ENCODE assay signal across 11 cellular contexts in the genomic region with DNA sequence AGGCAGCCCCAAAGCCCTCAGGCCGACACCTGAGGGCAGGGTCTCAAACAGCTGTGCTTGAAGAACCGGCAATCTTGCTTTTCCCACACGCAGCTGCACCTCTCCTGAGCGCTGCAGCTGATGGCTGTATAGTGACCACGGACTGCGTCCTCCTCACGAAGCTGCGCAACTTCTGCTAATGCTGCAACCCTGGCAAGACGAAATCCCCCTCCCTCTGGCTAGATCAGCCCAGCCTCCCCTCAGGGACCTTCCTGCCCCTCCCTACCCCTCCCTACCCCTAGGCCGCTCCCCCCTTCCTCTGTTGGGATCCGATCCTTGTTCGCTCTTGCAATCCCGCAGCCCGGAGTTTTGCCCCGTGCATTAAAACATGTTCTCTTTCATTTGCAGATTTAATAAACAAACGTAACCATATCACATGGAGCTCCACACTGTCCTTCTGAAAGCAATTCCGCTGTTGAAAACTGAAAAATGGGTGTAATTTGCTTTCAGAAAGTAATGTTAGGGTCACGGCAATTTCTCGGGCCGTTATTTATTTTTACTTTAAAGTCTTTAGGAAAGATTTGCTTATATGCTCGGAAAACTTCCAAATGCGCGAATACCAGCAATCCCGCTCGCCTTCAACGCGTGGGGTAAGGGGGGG. TPM values are rescaled to one million over a fixed set of nuclear protein-coding genes. Genes with fewer than 3 reads are reported as not detected.
A peak's percentile ranks its signal among the peaks of the same experiment; 100 is the strongest.
DNase-seq lines count a peak whose midpoint lies in the region; FAIRE-seq lines count a peak whose summit lies in the region.
"Had no signal": no experiment of that assay in that cellular context is flagged by ENCODE, and none has a peak within 500 bp of the region (broad histone marks: within the 10 kb centered on the region; RNA-seq: fewer than 3 reads in every experiment).

No MANE protein-coding gene starts in this region.

- peaks cover 96% of the 10 kb centered on the region for H3K27me3 Mint-ChIP-seq in activated naive CD4-positive, alpha-beta T cell treated with anti-CD3 and anti-CD28 coated beads, Interleukin-2, amount 10 ng/mL, durations not matched to agents 7 days and 5 days

- H3K4me3 ChIP-seq in iPS-15b (ENCODE audit: low read depth, low read length), result peak overlapping the region; percentile 45
- H3K4me3 ChIP-seq in stomach smooth muscle (ENCODE audit: low read length in 2 of 2), result peak overlapping the region; percentile 44 to 67

- H3K27me3 ChIP-seq in iPS-15b (ENCODE audit: control insufficient read depth, insufficient read depth, low read length), result peaks cover 97% of the 10 kb centered on the region
- peaks cover 91 to 97% of the 10 kb centered on the region in 2 donors for H3K27me3 ChIP-seq in stomach smooth muscle (ENCODE audit: control insufficient read depth in 1 of 2, insufficient read depth in 2 of 2, low read length in 2 of 2)

- H3K36me3 ChIP-seq in iPS-15b (ENCODE audit: control insufficient read depth, insufficient read depth, low read length) (no peaks in the 10 kb centered on the region), stomach smooth muscle (ENCODE audit: control insufficient read depth in 2 of 2, insufficient read depth in 2 of 2, low read length in 2 of 2) (no peaks in the 10 kb centered on the region)

- CTCF ChIA-PET in activated naive CD4-positive, alpha-beta T cell treated with anti-CD3 and anti-CD28 coated beads, Interleukin-2, amount 10 ng/mL, durations not matched to agents 7 days and 5 days (lab: Charles Lee), result interaction anchor here (0.5 kb wide), 1 partner anchor 140 kb away, joined by 3 read pairs; no protein-coding TSS in a partner anchor

- FAIRE-seq in frontal cortex (lab: Jason Lieb, UNC), result no peak

- H3K9me3 ChIP-seq in iPS-15b (ENCODE audit: control insufficient read depth, insufficient read depth, low read length) (no peaks in the 10 kb centered on the region), stomach smooth muscle (ENCODE audit: control insufficient read depth in 2 of 2, low read length in 2 of 2) (peaks cover 0 to 2% of the 10 kb centered on the region in 2 donors)

- peak overlapping the region; percentile 30 for H3K4me3 Mint-ChIP-seq in activated naive CD4-positive, alpha-beta T cell treated with anti-CD3 and anti-CD28 coated beads, Interleukin-2, amount 10 ng/mL, durations not matched to agents 7 days and 5 days

- H3K36me3 Mint-ChIP-seq in activated naive CD4-positive, alpha-beta T cell treated with anti-CD3 and anti-CD28 coated beads, Interleukin-2, amount 10 ng/mL, durations not matched to agents 7 days and 5 days, result peaks cover 6% of the 10 kb centered on the region

- H3K4me1 ChIP-seq in iPS-15b (ENCODE audit: control insufficient read depth, insufficient read depth, low read length), result no peaks in the 10 kb centered on the region
- peaks cover 28% of the 10 kb centered on the region for H3K4me1 ChIP-seq in stomach smooth muscle (ENCODE audit: control insufficient read depth, insufficient read depth, low read length)

- H3K4me1 Mint-ChIP-seq in activated naive CD4-positive, alpha-beta T cell treated with anti-CD3 and anti-CD28 coated beads, Interleukin-2, amount 10 ng/mL, durations not matched to agents 7 days and 5 days, result peaks cover 14% of the 10 kb centered on the region

- peak overlapping the region; percentile 19 for H3K27ac Mint-ChIP-seq in activated naive CD4-positive, alpha-beta T cell treated with anti-CD3 and anti-CD28 coated beads, Interleukin-2, amount 10 ng/mL, durations not matched to agents 7 days and 5 days

- H3K9ac ChIP-seq in iPS-15b (ENCODE audit: low read depth, low read length) (no peak overlapping the region), stomach smooth muscle (ENCODE audit: low read length in 2 of 2) (no peak overlapping the region)

- H3K9me3 Mint-ChIP-seq in activated naive CD4-positive, alpha-beta T cell treated with anti-CD3 and anti-CD28 coated beads, Interleukin-2, amount 10 ng/mL, durations not matched to agents 7 days and 5 days, result no peaks in the 10 kb centered on the region

- H3K27ac ChIP-seq in stomach smooth muscle (ENCODE audit: low read length), result no peak overlapping the region

- no peak for DNase-seq in activated naive CD4-positive, alpha-beta T cell treated with anti-CD3 and anti-CD28 coated beads, Interleukin-2, amount 10 ng/mL, durations not matched to agents 7 days and 5 days
- DNase-seq in activated naive CD4-positive, alpha-beta T cell (lab: John Stamatoyannopoulos, UW), result no peak
- DNase-seq in NCI-H69 (lab: John Stamatoyannopoulos, UW) (peak; percentile 87), frontal cortex (ENCODE audit: low spot score in 2 of 2) (no peak), Kasumi-1 (lab: John Stamatoyannopoulos, UW) (no peak), NK-92 (lab: John Stamatoyannopoulos, UW; ENCODE audit: unreplicated experiment) (no peak)
- DNase-seq: amniotic stem cell had no signal

RNA-seq across cellular contexts. Expression of gene PAX9, which starts 4.8 kb away (rescaled TPM):
- total RNA-seq in frontal cortex, result not detected
- total RNA-seq: fibroblast of lung, left ventricle myocardium superior had no signal
